In the genomic region with DNA sequence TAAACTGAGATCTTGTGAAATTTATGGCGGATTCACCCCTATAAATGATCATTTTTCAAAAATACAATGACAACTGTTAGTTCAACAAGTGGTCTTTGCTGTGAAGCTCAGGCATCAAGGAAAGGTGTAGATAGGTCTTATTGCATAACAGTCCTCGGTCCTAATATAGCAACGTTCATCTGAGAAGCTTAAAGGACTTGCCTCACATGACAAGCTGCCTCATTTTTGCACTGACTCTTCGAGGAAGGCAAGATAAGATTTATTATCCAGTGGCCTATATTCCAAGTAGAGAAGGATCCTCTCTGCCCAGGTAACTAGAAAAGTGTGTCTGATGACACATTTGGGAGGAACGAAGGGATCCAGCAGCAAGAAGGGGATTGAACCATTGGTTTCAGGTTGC, we compare ENCODE assay signal across 37 cellular contexts.
"Had no signal": no experiment of that assay in that cellular context is flagged by ENCODE, and none has a peak within 500 bp of the region (broad histone marks: within the 10 kb centered on the region; RNA-seq: fewer than 3 reads in every experiment).

No MANE protein-coding gene starts in this region.

- H3K4me1 Mint-ChIP-seq: activated B cell treated with CpG ODN at 0.5 μM for 24 hours; activated T-helper 17 cell treated with anti-CD3 and anti-CD28 coated beads, Interleukin-2, amount 50 U/mL, for 72 hours had no signal

- H3K27me3 Mint-ChIP-seq: activated B cell treated with CpG ODN at 0.5 μM for 24 hours; activated CD4-positive, alpha-beta memory T cell treated with anti-CD3 and anti-CD28 coated beads for 36 hours; activated CD4-positive, alpha-beta T cell treated with anti-CD3 and anti-CD28 coated beads, Interleukin-2, amount 10 ng/mL, durations not matched to agents 24 days and 14 days; activated CD8-positive, alpha-beta T cell treated with anti-CD3 and anti-CD28 coated beads for 36 hours; activated naive CD8-positive, alpha-beta T cell treated with anti-CD3 and anti-CD28 coated beads for 36 hours; activated T-helper 17 cell treated with anti-CD3 and anti-CD28 coated beads, Interleukin-2, amount 50 U/mL, for 72 hours had no signal

- H3K9me3 ChIP-seq: adrenal gland, ascending aorta, body of pancreas, breast epithelium had no signal

- FAIRE-seq: TTC549 had no signal

- DNase-seq: activated B cell treated with CpG ODN at 0.5 μM for 24 hours; activated CD4-positive, alpha-beta memory T cell treated with anti-CD3 and anti-CD28 coated beads for 36 hours; activated CD4-positive, alpha-beta T cell treated with anti-CD3 and anti-CD28 coated beads for 4 hours; activated CD4-positive, alpha-beta T cell treated with anti-CD3 and anti-CD28 coated beads, Interleukin-2, amount 10 ng/mL, durations not matched to agents 24 days and 14 days; activated CD4-positive, alpha-beta T cell treated with anti-CD3 and anti-CD28 coated beads, Interleukin-2, amount 50 U/mL, for 1 hour; activated CD4-positive, alpha-beta T cell treated with anti-CD3 and anti-CD28 coated beads, Interleukin-2, amount 50 U/mL, for 4 hours; activated CD4-positive, CD25-positive, alpha-beta regulatory T cell treated with anti-CD3 and anti-CD28 coated beads, Interleukin-2, amount 50 U/mL, for 72 hours; activated CD8-positive, alpha-beta memory T cell treated with anti-CD3 and anti-CD28 coated beads, Interleukin-2, amount 50 U/mL, for 4 hours; activated CD8-positive, alpha-beta T cell treated with anti-CD3 and anti-CD28 coated beads for 36 hours; activated effector memory CD4-positive, alpha-beta T cell treated with anti-CD3 and anti-CD28 coated beads, Interleukin-2, amount 50 U/mL, for 16 hours; activated gamma-delta T cell treated with Interleukin-2 at 50 U/mL for 16 hours; activated naive CD4-positive, alpha-beta T cell; activated naive CD4-positive, alpha-beta T cell treated with anti-CD3 and anti-CD28 coated beads for 36 hours; activated naive CD4-positive, alpha-beta T cell treated with anti-CD3 and anti-CD28 coated beads, Interleukin-2, amount 50 U/mL, for 16 hours; activated naive CD8-positive, alpha-beta T cell treated with anti-CD3 and anti-CD28 coated beads for 36 hours; activated T-cell treated with anti-CD3 and anti-CD28 coated beads for 4 hours; activated T-cell treated with anti-CD3 and anti-CD28 coated beads, Interleukin-2, amount 50 U/mL, for 1 hour; activated T-cell treated with anti-CD3 and anti-CD28 coated beads, Interleukin-2, amount 50 U/mL, for 4 hours; activated T-cell treated with anti-CD3 and anti-CD28 coated beads, Interleukin-2, amount 50 U/mL, for 72 hours; adrenal gland; amygdala; anterior cingulate cortex; body of pancreas; brain microvascular endothelial cell; central memory CD4-positive, alpha-beta T cell; T-helper 1 cell; T-helper 2 cell; T-helper 9 cell had no signal

- H3K4me3 ChIP-seq: adrenal gland, ascending aorta, body of pancreas, breast epithelium had no signal

- ATAC-seq: activated CD8-positive, alpha-beta T cell treated with anti-CD3 and anti-CD28 coated beads for 36 hours; activated naive CD4-positive, alpha-beta T cell treated with anti-CD3 and anti-CD28 coated beads, Interleukin-2, amount 50 U/mL, for 72 hours; activated T-cell treated with anti-CD3 and anti-CD28 coated beads, Interleukin-2, amount 50 U/mL, for 4 hours; activated T-cell treated with anti-CD3 and anti-CD28 coated beads, Interleukin-2, amount 50 U/mL, for 72 hours; activated T-helper 17 cell treated with anti-CD3 and anti-CD28 coated beads, Interleukin-2, amount 50 U/mL, for 72 hours; body of pancreas had no signal

- H3K27ac Mint-ChIP-seq: activated B cell treated with CpG ODN at 0.5 μM for 24 hours; activated CD4-positive, alpha-beta memory T cell treated with anti-CD3 and anti-CD28 coated beads for 36 hours; activated CD4-positive, alpha-beta T cell treated with anti-CD3 and anti-CD28 coated beads, Interleukin-2, amount 10 ng/mL, durations not matched to agents 24 days and 14 days; activated CD8-positive, alpha-beta T cell treated with anti-CD3 and anti-CD28 coated beads for 36 hours; activated naive CD4-positive, alpha-beta T cell treated with anti-CD3 and anti-CD28 coated beads for 36 hours; activated naive CD4-positive, alpha-beta T cell treated with anti-CD3 and anti-CD28 coated beads, Interleukin-2, amount 50 U/mL, for 72 hours; activated naive CD8-positive, alpha-beta T cell treated with anti-CD3 and anti-CD28 coated beads for 36 hours; activated T-cell treated with anti-CD3 and anti-CD28 coated beads, Interleukin-2, amount 50 U/mL, for 72 hours; activated T-helper 1 cell treated with anti-CD3 and anti-CD28 coated beads, Interleukin-12 subunit alpha, Interleukin-12 subunit beta, Interleukin-2, Interleukin-4 antibody, amounts not matched to agents 30 ng/mL and 10 ng/mL and 1 ng/mL, durations not matched to agents 14 hours and 24 hours and 36 hours; activated T-helper 17 cell treated with anti-CD3 and anti-CD28 coated beads, Interleukin-2, amount 50 U/mL, for 72 hours; T-helper 1 cell treated with Interleukin-12 subunit alpha and Interleukin-12 subunit beta and Interleukin-4 antibody, amounts not matched to agents 30 μg/mL and 1 μg/mL, for 36 hours; T-helper 2 cell treated with Interferon-gamma antibody and Interleukin-4, amounts not matched to agents 5 μg/mL and 100 μg/mL, for 36 hours had no signal

- H3K27ac ChIP-seq: adrenal gland, ascending aorta, body of pancreas, brain microvascular endothelial cell, breast epithelium, VCaP had no signal

- H3K36me3 ChIP-seq: adrenal gland, ascending aorta, brain microvascular endothelial cell, breast epithelium had no signal

- H3K27me3 ChIP-seq: adrenal gland, ascending aorta, body of pancreas, brain microvascular endothelial cell, breast epithelium had no signal

- H3K4me1 ChIP-seq: adrenal gland, ascending aorta, body of pancreas, breast epithelium had no signal

- H3K9me3 Mint-ChIP-seq: activated B cell treated with CpG ODN at 0.5 μM for 24 hours; activated CD4-positive, alpha-beta memory T cell treated with anti-CD3 and anti-CD28 coated beads for 36 hours; activated CD4-positive, alpha-beta T cell treated with anti-CD3 and anti-CD28 coated beads, Interleukin-2, amount 10 ng/mL, durations not matched to agents 24 days and 14 days; activated CD8-positive, alpha-beta T cell treated with anti-CD3 and anti-CD28 coated beads for 36 hours; activated naive CD4-positive, alpha-beta T cell treated with anti-CD3 and anti-CD28 coated beads for 36 hours; activated naive CD4-positive, alpha-beta T cell treated with anti-CD3 and anti-CD28 coated beads, Interleukin-2, amount 50 U/mL, for 72 hours; activated naive CD8-positive, alpha-beta T cell treated with anti-CD3 and anti-CD28 coated beads for 36 hours; activated T-cell treated with anti-CD3 and anti-CD28 coated beads, Interleukin-2, amount 50 U/mL, for 4 hours; activated T-cell treated with anti-CD3 and anti-CD28 coated beads, Interleukin-2, amount 50 U/mL, for 72 hours; activated T-helper 1 cell treated with anti-CD3 and anti-CD28 coated beads, Interleukin-12 subunit alpha, Interleukin-12 subunit beta, Interleukin-2, Interleukin-4 antibody, amounts not matched to agents 30 ng/mL and 10 ng/mL and 1 ng/mL, durations not matched to agents 14 hours and 24 hours and 36 hours; activated T-helper 17 cell treated with anti-CD3 and anti-CD28 coated beads, Interleukin-2, amount 50 U/mL, for 72 hours; T-helper 1 cell treated with Interleukin-12 subunit alpha and Interleukin-12 subunit beta and Interleukin-4 antibody, amounts not matched to agents 30 μg/mL and 1 μg/mL, for 36 hours; T-helper 2 cell treated with Interferon-gamma antibody and Interleukin-4, amounts not matched to agents 5 μg/mL and 100 μg/mL, for 36 hours had no signal

- H3K36me3 Mint-ChIP-seq: activated CD4-positive, alpha-beta memory T cell treated with anti-CD3 and anti-CD28 coated beads for 36 hours; activated naive CD4-positive, alpha-beta T cell treated with anti-CD3 and anti-CD28 coated beads, Interleukin-2, amount 50 U/mL, for 72 hours; activated naive CD8-positive, alpha-beta T cell treated with anti-CD3 and anti-CD28 coated beads for 36 hours had no signal

- H3K4me3 Mint-ChIP-seq: activated B cell treated with CpG ODN at 0.5 μM for 24 hours; activated CD4-positive, alpha-beta memory T cell treated with anti-CD3 and anti-CD28 coated beads for 36 hours; activated CD4-positive, alpha-beta T cell treated with anti-CD3 and anti-CD28 coated beads, Interleukin-2, amount 10 ng/mL, durations not matched to agents 24 days and 14 days; activated CD8-positive, alpha-beta T cell treated with anti-CD3 and anti-CD28 coated beads for 36 hours; activated naive CD4-positive, alpha-beta T cell treated with anti-CD3 and anti-CD28 coated beads for 36 hours; activated naive CD8-positive, alpha-beta T cell treated with anti-CD3 and anti-CD28 coated beads for 36 hours; activated T-cell treated with anti-CD3 and anti-CD28 coated beads, Interleukin-2, amount 50 U/mL, for 4 hours; activated T-cell treated with anti-CD3 and anti-CD28 coated beads, Interleukin-2, amount 50 U/mL, for 72 hours; activated T-helper 1 cell treated with anti-CD3 and anti-CD28 coated beads, Interleukin-12 subunit alpha, Interleukin-12 subunit beta, Interleukin-2, Interleukin-4 antibody, amounts not matched to agents 30 ng/mL and 10 ng/mL and 1 ng/mL, durations not matched to agents 14 hours and 24 hours and 36 hours; activated T-helper 17 cell treated with anti-CD3 and anti-CD28 coated beads, Interleukin-2, amount 50 U/mL, for 72 hours; T-helper 1 cell treated with Interleukin-12 subunit alpha and Interleukin-12 subunit beta and Interleukin-4 antibody, amounts not matched to agents 30 μg/mL and 1 μg/mL, for 36 hours; T-helper 2 cell treated with Interferon-gamma antibody and Interleukin-4, amounts not matched to agents 5 μg/mL and 100 μg/mL, for 36 hours had no signal
